Comparison of ENCODE assay signal across 14 cellular contexts in genomic region chr6:22043284-22043962, GRCh38.
DNase-seq lines count a peak whose midpoint lies in the region; ATAC-seq and TF ChIP-seq lines count a peak whose summit lies in the region.
"Had no signal": no experiment of that assay in that cellular context is flagged by ENCODE, and none has a peak within 500 bp of the region (broad histone marks: within the 10 kb centered on the region; RNA-seq: fewer than 3 reads in every experiment).

No MANE protein-coding gene starts in this region.

- H3K4me3 ChIP-seq in AG04450 (ENCODE audit: low read depth, low read length) (no peak overlapping the region; the same call in 1 of the 2 replicates), OCI-LY1 (ENCODE audit: low read depth, low read length, poor library complexity, severe bottlenecking) (peak overlapping the region; percentile 44), fibroblast of pulmonary artery (replicated peaks; ENCODE audit: low read depth, low read length) (no peak overlapping the region), osteoblast (ENCODE audit: insufficient read depth, low read length) (peak overlapping the region; percentile 50), Peyer's patch (no peak overlapping the region)

- H3K36me3 Mint-ChIP-seq in activated T-cell treated with anti-CD3 and anti-CD28 coated beads, Interleukin-2, amount 50 U/mL, for 4 hours (ENCODE audit: insufficient read depth), result no peaks in the 10 kb centered on the region

- TF ChIP-seq POLR2A in Peyer's patch (IDR thresholded peaks at IDR 0.05), result no peak

- no peak overlapping the region for H3K4me3 Mint-ChIP-seq in activated T-cell treated with anti-CD3 and anti-CD28 coated beads, Interleukin-2, amount 50 U/mL, for 4 hours
- H3K4me3 Mint-ChIP-seq: B cell; effector memory CD8-positive, alpha-beta T cell had no signal

- H2AFZ ChIP-seq in OCI-LY1 (ENCODE audit: low read length), result peak overlapping the region; percentile 79
- H2AFZ ChIP-seq in osteoblast (ENCODE audit: low read length), result peak overlapping the region; percentile 84

- H3K27me3 ChIP-seq in AG04450 (ENCODE audit: control insufficient read depth, insufficient read depth, low read length), result no peaks in the 10 kb centered on the region
- no peaks in the 10 kb centered on the region for H3K27me3 ChIP-seq in OCI-LY1 (ENCODE audit: insufficient read depth, low read length)
- H3K27me3 ChIP-seq in osteoblast (ENCODE audit: insufficient read depth, low read length), result no peaks in the 10 kb centered on the region
- H3K27me3 ChIP-seq in Peyer's patch, result no peaks in the 10 kb centered on the region

- H3K9me3 ChIP-seq in AG04450 (ENCODE audit: control insufficient read depth, insufficient read depth, low read length) (peaks cover 4% of the 10 kb centered on the region; the same call in 1 of the 2 replicates), OCI-LY1 (ENCODE audit: low read length) (no peaks in the 10 kb centered on the region), osteoblast (ENCODE audit: low read depth, low read length) (no peaks in the 10 kb centered on the region), Peyer's patch (no peaks in the 10 kb centered on the region)

- no peak for ATAC-seq in activated T-cell treated with anti-CD3 and anti-CD28 coated beads, Interleukin-2, amount 50 U/mL, for 4 hours
- ATAC-seq: activated naive CD4-positive, alpha-beta T cell treated with anti-CD3 and anti-CD28 coated beads, Interleukin-2, amount 50 U/mL, for 72 hours; effector memory CD8-positive, alpha-beta T cell; left colon had no signal

- H3K4me1 Mint-ChIP-seq in activated T-cell treated with anti-CD3 and anti-CD28 coated beads, Interleukin-2, amount 50 U/mL, for 4 hours (ENCODE audit: low read depth), result peaks cover 2% of the 10 kb centered on the region
- H3K4me1 Mint-ChIP-seq: B cell had no signal

- H3K27ac ChIP-seq in AG04450 (ENCODE audit: low read depth, low read length) (peak overlapping the region; percentile 11), OCI-LY1 (ENCODE audit: low read depth, low read length, poor library complexity, severe bottlenecking) (peak overlapping the region; percentile 7), osteoblast (ENCODE audit: low read depth, low read length) (peak overlapping the region; percentile 62), Peyer's patch (peak overlapping the region in 2 of 4 donors; percentile 17 to 34)

- peaks cover 29% of the 10 kb centered on the region for H3K4me1 ChIP-seq in OCI-LY1 (ENCODE audit: insufficient read depth, low read length, severe bottlenecking)
- peaks cover 19% of the 10 kb centered on the region for H3K4me1 ChIP-seq in osteoblast (ENCODE audit: insufficient read depth, low read length)
- no peaks in the 10 kb centered on the region for H3K4me1 ChIP-seq in Peyer's patch

- POLR2A ChIA-PET in AG04450 (lab: Yijun Ruan, JAX), result no interaction called here

- H3K27me3 Mint-ChIP-seq in activated T-cell treated with anti-CD3 and anti-CD28 coated beads, Interleukin-2, amount 50 U/mL, for 4 hours (ENCODE audit: low read depth), result no peaks in the 10 kb centered on the region
- H3K27me3 Mint-ChIP-seq: B cell; effector memory CD8-positive, alpha-beta T cell had no signal

- CTCF ChIA-PET in AG04450 (lab: Charles Lee), result interaction anchor here (0.6 to 0.7 kb wide), 2 partner anchors 26 to 29 kb away, joined by 3 to 4 read pairs; no protein-coding TSS in a partner anchor

- peak overlapping the region; percentile 57 for H3K4me2 ChIP-seq in OCI-LY1 (ENCODE audit: low read length)
- peak overlapping the region; percentile 47 for H3K4me2 ChIP-seq in osteoblast (ENCODE audit: insufficient read depth, low read length)

- DNase-seq in AG04450 (ENCODE audit: low read depth, low spot score), result no peak
- DNase-seq in fibroblast of pulmonary artery (ENCODE audit: low read depth), result peak; percentile 36
- no peak for DNase-seq in osteoblast (ENCODE audit: insufficient read length, low spot score, missing footprints)
- DNase-seq in OCI-M2 (lab: John Stamatoyannopoulos, UW; ENCODE audit: unreplicated experiment), result no peak
- no peak for DNase-seq in T-helper 2 cell
- DNase-seq in activated T-cell treated with anti-CD3 and anti-CD28 coated beads, Interleukin-2, amount 50 U/mL, for 4 hours, result no peak
- DNase-seq in Peyer's patch, result no peak
- DNase-seq: activated CD4-positive, alpha-beta T cell treated with anti-CD3 and anti-CD28 coated beads for 4 hours; effector memory CD8-positive, alpha-beta T cell; left colon; NCI-H2171 treated with DMSO at 0.1 percent for 48 hours had no signal

- TF ChIP-seq CTCF in AG04450 (IDR thresholded peaks at IDR 0.05; ENCODE audit: low read depth, low read length) (no peak), OCI-LY1 (IDR thresholded peaks at IDR 0.05; ENCODE audit: low read length) (no peak), fibroblast of pulmonary artery (IDR thresholded peaks at IDR 0.05; ENCODE audit: low read length, missing control alignments) (no peak), osteoblast (IDR thresholded peaks at IDR 0.05; ENCODE audit: extremely low read depth, low read depth, low read length) (no peak), Peyer's patch (IDR thresholded peaks at IDR 0.05) (no peak)

- H3K9me2 ChIP-seq in OCI-LY1 (ENCODE audit: low read depth, low read length), result no peaks in the 10 kb centered on the region

- peak overlapping the region; percentile 51 for H3K9ac ChIP-seq in OCI-LY1 (ENCODE audit: low read length)

- no peaks in the 10 kb centered on the region for H3K36me3 ChIP-seq in OCI-LY1 (ENCODE audit: insufficient read depth, low read length)
- no peaks in the 10 kb centered on the region for H3K36me3 ChIP-seq in osteoblast (ENCODE audit: insufficient read depth, low read length)
- no peaks in the 10 kb centered on the region for H3K36me3 ChIP-seq in Peyer's patch

- peaks cover 8% of the 10 kb centered on the region for H3K9me3 Mint-ChIP-seq in activated T-cell treated with anti-CD3 and anti-CD28 coated beads, Interleukin-2, amount 50 U/mL, for 4 hours

- no peaks in the 10 kb centered on the region for H4K20me1 ChIP-seq in OCI-LY1 (ENCODE audit: insufficient read depth, low read length)
- no peaks in the 10 kb centered on the region for H4K20me1 ChIP-seq in osteoblast (ENCODE audit: insufficient read depth, low read length)

- H3F3A ChIP-seq in OCI-LY1 (ENCODE audit: insufficient read depth, low read length), result no peaks in the 10 kb centered on the region

- H3K79me2 ChIP-seq in OCI-LY1 (ENCODE audit: insufficient read depth, low read length), result no peaks in the 10 kb centered on the region
- H3K79me2 ChIP-seq in osteoblast (ENCODE audit: insufficient read depth, low read length), result no peaks in the 10 kb centered on the region

Comparison
In these comparisons a context has a peak if more than half of its experiments do, and no peak if none do; other contexts are left out.
1. H3K4me3 ChIP-seq: peak in OCI-LY1 (single experiment) and osteoblast (single experiment); none in AG04450 (single experiment), fibroblast of pulmonary artery (single experiment) and Peyer's patch (0 of 4).